ENCODE assay signal across 8 cellular contexts in the genomic region with DNA sequence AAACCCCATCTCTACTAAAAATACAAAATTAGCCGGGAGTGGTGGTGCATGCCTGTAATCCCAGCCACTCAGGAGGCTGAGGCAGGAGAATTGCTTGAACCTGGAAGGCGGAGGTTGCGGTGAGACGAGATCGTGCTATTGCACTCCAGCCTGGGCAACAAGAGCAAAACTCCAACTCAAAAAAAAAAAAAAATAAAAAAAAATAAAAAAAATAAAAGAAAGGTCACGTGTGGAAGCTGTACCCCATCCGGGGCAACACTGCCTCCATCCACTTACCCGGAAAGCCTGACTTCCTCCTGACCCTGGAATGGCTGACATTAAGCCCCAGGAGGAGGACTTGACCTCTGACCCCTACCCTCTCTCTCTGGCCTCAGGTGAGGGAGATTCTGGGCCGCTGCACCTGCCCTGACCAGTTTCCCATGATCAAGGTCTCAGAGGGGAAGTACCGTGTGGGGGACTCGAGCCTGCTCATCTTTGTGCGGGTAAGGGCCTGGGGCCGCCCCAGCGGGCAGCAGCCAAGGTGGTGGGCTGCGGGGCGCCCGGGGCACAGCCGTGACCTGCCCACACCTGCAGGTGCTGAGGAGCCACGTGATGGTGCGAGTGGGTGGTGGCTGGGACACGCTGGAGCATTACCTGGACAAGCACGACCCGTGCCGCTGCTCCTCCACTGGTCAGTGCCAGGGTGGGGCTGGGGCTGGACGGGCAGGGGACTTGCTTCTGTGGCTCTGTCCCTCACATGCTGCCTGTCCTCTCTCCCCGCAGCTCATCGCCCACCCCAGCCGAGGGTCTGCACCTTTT. TPM values are rescaled to one million over a fixed set of nuclear protein-coding genes. Genes with fewer than 3 reads are reported as not detected.
A peak's percentile ranks its signal among the peaks of the same experiment; 100 is the strongest.
DNase-seq lines count a peak whose midpoint lies in the region; ATAC-seq and TF ChIP-seq lines count a peak whose summit lies in the region.

No MANE protein-coding gene starts in this region.

- H3K27ac ChIP-seq in HCT116 (ENCODE audit: low read depth, low read length) = peak overlapping the region; percentile 50; the same call in 1 of the 2 replicates
- peak overlapping the region; percentile 89 to 93 for H3K27ac ChIP-seq in breast epithelium
- H3K27ac ChIP-seq in lung (ENCODE audit: low read depth in 1 of 2, low read length in 1 of 2) = peak overlapping the region; percentile 75 to 84
- H3K27ac ChIP-seq in substantia nigra (ENCODE audit: low read depth, low read length, poor library complexity, severe bottlenecking) = peak overlapping the region; percentile 45
- H3K27ac ChIP-seq in Karpas-422 (ENCODE audit: low read length) = no peak overlapping the region

- no peak overlapping the region for H3K27ac Mint-ChIP-seq in activated T-cell treated with anti-CD3 and anti-CD28 coated beads, Interleukin-2, amount 50 U/mL, for 72 hours

- peaks cover 40% of the 10 kb centered on the region for H3K27me3 Mint-ChIP-seq in activated T-cell treated with anti-CD3 and anti-CD28 coated beads, Interleukin-2, amount 50 U/mL, for 72 hours (ENCODE audit: low read depth)

- RAD21 ChIA-PET in HCT116 (lab: Charles Lee; ENCODE audit: low non-redundant PET in 1 of 2, low total read pairs in 2 of 2, uncharacterized antibody in 2 of 2, unreplicated experiment in 2 of 2) = no interaction called here

- H4K20me1 ChIP-seq in HCT116 (ENCODE audit: insufficient read depth) (no peaks in the 10 kb centered on the region), Karpas-422 (ENCODE audit: insufficient read depth, low read depth, low read length) (peaks cover 15% of the 10 kb centered on the region)

- H3K36me3 Mint-ChIP-seq in activated T-cell treated with anti-CD3 and anti-CD28 coated beads, Interleukin-2, amount 50 U/mL, for 72 hours (ENCODE audit: insufficient read depth in 2 of 2) = no peaks in the 10 kb centered on the region

- H3K79me2 ChIP-seq in HCT116 (ENCODE audit: insufficient read depth, low read length) (peaks cover 7% of the 10 kb centered on the region; the same call in 1 of the 2 replicates), Karpas-422 (ENCODE audit: low read length) (no peaks in the 10 kb centered on the region)

- H3K4me3 ChIP-seq in HCT116 (replicated peaks in 1 of 2; ENCODE audit: low read depth in 1 of 2, low read length in 2 of 2) (no peak overlapping the region), breast epithelium (peak overlapping the region in 2 of 3 donors; percentile 32 to 74), lung (no peak overlapping the region), Karpas-422 (ENCODE audit: low read length) (no peak overlapping the region)

- peaks cover 24% of the 10 kb centered on the region for H3K4me1 Mint-ChIP-seq in activated T-cell treated with anti-CD3 and anti-CD28 coated beads, Interleukin-2, amount 50 U/mL, for 72 hours (ENCODE audit: low read depth)

- TF ChIP-seq CTCF in HCT116 (IDR thresholded peaks at IDR 0.05 in 2 of 3, conservative IDR thresholded peaks at IDR 0.05 in 1 of 3; ENCODE audit: borderline replicate concordance in 1 of 3, insufficient read depth in 1 of 3, low read depth in 2 of 3, low read length in 2 of 3) (no peak), breast epithelium (IDR thresholded peaks at IDR 0.05) (no peak), lung (IDR thresholded peaks at IDR 0.05; ENCODE audit: control extremely low read depth, extremely low read depth) (no peak)

- H3K4me3 Mint-ChIP-seq in activated T-cell treated with anti-CD3 and anti-CD28 coated beads, Interleukin-2, amount 50 U/mL, for 72 hours = no peak overlapping the region

- H3K9me2 ChIP-seq in HCT116 (ENCODE audit: insufficient read depth) (no peaks in the 10 kb centered on the region), Karpas-422 (replicated peaks; ENCODE audit: insufficient read depth, low read length) (no peaks in the 10 kb centered on the region)

- ATAC-seq in HCT116 (no peak), lung (ENCODE audit: insufficient read depth, low FRiP score) (no peak), HG02759 (IDR thresholded peaks at IDR 0.05; ENCODE audit: unreplicated experiment) (no peak), GM19395 (IDR thresholded peaks at IDR 0.05; ENCODE audit: unreplicated experiment) (no peak)
- no peak for ATAC-seq in activated T-cell treated with anti-CD3 and anti-CD28 coated beads, Interleukin-2, amount 50 U/mL, for 72 hours (replicated peaks in 1 of 2)

- CTCF ChIA-PET in HCT116 (lab: Charles Lee) = interaction anchor here (1.0 kb wide), 2 partner anchors 11 to 15 kb away, joined by 3 to 4 read pairs; no protein-coding TSS in a partner anchor

- H2AFZ ChIP-seq in HCT116 (ENCODE audit: low read depth, low read length, poor library complexity, severe bottlenecking) = no peak overlapping the region
- H2AFZ ChIP-seq in Karpas-422 (ENCODE audit: low read length) = no peak overlapping the region

- POLR2A ChIA-PET in HCT116 (lab: Charles Lee) = interaction anchor here (0.8 kb wide), 1 partner anchor 10 kb away, joined by 3 read pairs; no protein-coding TSS in a partner anchor

- 73 to 77% methylated on average over 28 of the region's 28 CpGs for WGBS in lung, 2 donors

- no peaks in the 10 kb centered on the region for H3K27me3 ChIP-seq in HCT116 (ENCODE audit: insufficient read depth, low read length)
- H3K27me3 ChIP-seq in breast epithelium = peaks cover 0 to 18% of the 10 kb centered on the region in 2 donors
- no peaks in the 10 kb centered on the region for H3K27me3 ChIP-seq in lung (ENCODE audit: control insufficient read depth, insufficient read depth)
- H3K27me3 ChIP-seq in Karpas-422 (ENCODE audit: low read length) = no peaks in the 10 kb centered on the region

- peak overlapping the region; percentile 48 for H3K9ac ChIP-seq in HCT116 (ENCODE audit: low read length)
- no peak overlapping the region for H3K9ac ChIP-seq in Karpas-422 (ENCODE audit: low read length)

- intact Hi-C loops in HCT116 (cut with micrococcal nuclease) (no loop called here), breast epithelium (cut with DNase I; ENCODE audit: low total_unique reads) (loop anchor here (10.0 kb wide), 1 partner anchor 455 kb away; a partner anchor contains a TSS)

- no peaks in the 10 kb centered on the region for H3K9me3 Mint-ChIP-seq in activated T-cell treated with anti-CD3 and anti-CD28 coated beads, Interleukin-2, amount 50 U/mL, for 72 hours

- H3K36me3 ChIP-seq in HCT116 (ENCODE audit: control insufficient read depth in 1 of 2, insufficient read depth in 2 of 2, low read length in 2 of 2) (no peaks in the 10 kb centered on the region), breast epithelium (no peaks in the 10 kb centered on the region), lung (ENCODE audit: control insufficient read depth in 2 of 2, insufficient read depth in 2 of 2, low read length in 2 of 2) (peaks cover 0 to 4% of the 10 kb centered on the region in 2 donors), Karpas-422 (ENCODE audit: insufficient read depth, low read length) (no peaks in the 10 kb centered on the region; the same call in 1 of the 2 replicates)

- BruUV-seq in HCT116 (replicated peaks; lab: Mats Ljungman, UMichigan) = no TSS peak

- peaks cover 33 to 60% of the 10 kb centered on the region in 2 experiments for H3K4me1 ChIP-seq in HCT116 (ENCODE audit: control insufficient read depth in 1 of 2, insufficient read depth in 2 of 2, low read length in 2 of 2)
- H3K4me1 ChIP-seq in breast epithelium = peaks cover 33 to 37% of the 10 kb centered on the region in 2 donors
- peaks cover 6 to 51% of the 10 kb centered on the region in 2 donors for H3K4me1 ChIP-seq in lung (ENCODE audit: control insufficient read depth in 2 of 2, insufficient read depth in 2 of 2, low read length in 2 of 2)
- peaks cover 9% of the 10 kb centered on the region for H3K4me1 ChIP-seq in Karpas-422 (ENCODE audit: low read length)

- H3K9me3 ChIP-seq in HCT116 (ENCODE audit: control insufficient read depth in 1 of 2, insufficient read depth in 1 of 2, low read depth in 1 of 2, low read length in 2 of 2) (no peaks in the 10 kb centered on the region), breast epithelium (no peaks in the 10 kb centered on the region), lung (ENCODE audit: control insufficient read depth in 2 of 2, insufficient read depth in 1 of 2, low read length in 1 of 2) (no peaks in the 10 kb centered on the region), Karpas-422 (ENCODE audit: low read length) (no peaks in the 10 kb centered on the region)

- TF ChIP-seq RAD21 in HCT116 (IDR thresholded peaks at IDR 0.05; ENCODE audit: low read depth) = no peak

- H3K4me2 ChIP-seq in HCT116 (ENCODE audit: low read length) (peak overlapping the region; percentile 66), Karpas-422 (ENCODE audit: low read depth, low read length, poor library complexity, severe bottlenecking) (no peak overlapping the region)

- DNase-seq in HCT116 (ENCODE audit: low read depth, low spot score) = no peak
- no peak for DNase-seq in breast epithelium (ENCODE audit: low spot score in 2 of 2)
- DNase-seq in lung (ENCODE audit: low spot score) = no peak
- peak in 2 of 49 donors; percentile 61 to 66 for DNase-seq in substantia nigra (lab: John Stamatoyannopoulos, UW)
- DNase-seq in Karpas-422 = no peak
- no peak for DNase-seq in activated T-cell treated with anti-CD3 and anti-CD28 coated beads, Interleukin-2, amount 50 U/mL, for 72 hours

- no peak for TF ChIP-seq POLR2A in HCT116 (IDR thresholded peaks at IDR 0.05; ENCODE audit: borderline replicate concordance, extremely low read depth, insufficient read depth, insufficient read length)
- TF ChIP-seq POLR2A in breast epithelium (IDR thresholded peaks at IDR 0.05) = no peak

RNA-seq across cellular contexts. Expression of a gene that starts 3.8 kb away (rescaled TPM):
- 29.4 TPM for total RNA-seq in HCT116 (2021; ENCODE audit: unreplicated experiment)
- 21.6 and 22.7 TPM in 2 replicates for polyA plus RNA-seq in HCT116 (2012)
- 10 to 100 TPM; 12.2 to 19.3 (median 15.7) TPM for total RNA-seq in breast epithelium
- 10 to 100 TPM in 1 of 2 donors, 1 to 10 TPM in 1; 3.8 to 40.1 TPM for total RNA-seq in lung
- 10 to 100 TPM; 11.8 to 20.7 TPM for polyA plus RNA-seq in lung
- not detected in 2 replicates for total RNA-seq in Karpas-422 (2014; rRNA removed; shearing (Covaris generic); ENCODE audit: low replicate concordance)
- under 1 TPM; 0.41 to 0.79 TPM for total RNA-seq in activated T-cell treated with anti-CD3 and anti-CD28 coated beads, Interleukin-2, amount 50 U/mL, for 72 hours

RNA-seq across cellular contexts. Expression of a gene that starts 5.2 kb away (rescaled TPM):
- total RNA-seq in HCT116 (2021; ENCODE audit: unreplicated experiment) (0.96 TPM), breast epithelium (1 to 10 TPM; 2.7 to 4.7 (median 4.3) TPM), lung (1 to 10 TPM in 1 of 2 donors, not detected in 1; 3.3 TPM)
- polyA plus RNA-seq in HCT116 (2012) = 0.70 and 0.73 TPM in 2 replicates
- polyA plus RNA-seq in lung = 1 to 10 TPM in 1 of 2 donors, under 1 TPM in 1; 0.71 to 2.0 TPM
- total RNA-seq in Karpas-422 (2014; rRNA removed; shearing (Covaris generic); ENCODE audit: low replicate concordance) = 0.76 TPM in 1 of 2 replicates, not detected in the other
- total RNA-seq in activated T-cell treated with anti-CD3 and anti-CD28 coated beads, Interleukin-2, amount 50 U/mL, for 72 hours = under 1 TPM in 1 of 2 donors, not detected in 1; 0.84 TPM

RNA-seq across cellular contexts. Expression of a gene that starts 42.2 kb away (rescaled TPM):
- total RNA-seq in HCT116 (2021; ENCODE audit: unreplicated experiment) = 335 TPM
- polyA plus RNA-seq in HCT116 (2012) = 335 and 364 TPM in 2 replicates
- total RNA-seq in breast epithelium = 100 to 1,000 TPM; 165 to 224 (median 220) TPM
- total RNA-seq in lung = 100 to 1,000 TPM; 162 to 215 TPM
- polyA plus RNA-seq in lung = 100 to 1,000 TPM; 115 to 174 TPM
- total RNA-seq in Karpas-422 (2014; rRNA removed; shearing (Covaris generic); ENCODE audit: low replicate concordance) = 281 and 309 TPM in 2 replicates
- total RNA-seq in activated T-cell treated with anti-CD3 and anti-CD28 coated beads, Interleukin-2, amount 50 U/mL, for 72 hours = 100 to 1,000 TPM; 279 to 285 TPM

RNA-seq across cellular contexts. Expression of a gene that starts 42.5 kb away (rescaled TPM):
- total RNA-seq in HCT116 (2021; ENCODE audit: unreplicated experiment) (30.2 TPM), breast epithelium (10 to 100 TPM; 16.2 to 31.8 (median 28.2) TPM), lung (10 to 100 TPM; 14.2 to 32.0 TPM)
- 17.0 and 17.4 TPM in 2 replicates for polyA plus RNA-seq in HCT116 (2012)
- 10 to 100 TPM; 33.5 to 38.2 TPM for polyA plus RNA-seq in lung
- 8.8 and 29.7 TPM in 2 replicates for total RNA-seq in Karpas-422 (2014; rRNA removed; shearing (Covaris generic); ENCODE audit: low replicate concordance)
- 10 to 100 TPM; 22.4 to 29.4 TPM for total RNA-seq in activated T-cell treated with anti-CD3 and anti-CD28 coated beads, Interleukin-2, amount 50 U/mL, for 72 hours

Comparison
In these comparisons a context has a peak if more than half of its experiments do, and no peak if none do; other contexts are left out.
1. H3K4me3 ChIP-seq: peak in breast epithelium (2 of 3); none in HCT116 (0 of 2), lung (single experiment) and Karpas-422 (single experiment).